1 cellular context compared by ENCODE assay signal in genomic region chr7:26195867-26196266, GRCh38.
A peak's percentile ranks its signal among the peaks of the same experiment; 100 is the strongest.
TF ChIP-seq lines count a peak whose summit lies in the region.

No MANE protein-coding gene starts in this region.

TF ChIP-seq in HepG2, 621 proteins besides CTCF, POLR2A, EP300 and RAD21:
- TF ChIP-seq RBFOX2 (IDR thresholded peaks at IDR 0.05; ENCODE audit: low read depth, low read length) (peak; percentile 62; the same call in 1 of the 2 replicates), ZNF274 (CRISPR knock-in tag; IDR thresholded peaks at IDR 0.05) (no peak)
